Comparison of ENCODE assay signal across 20 cellular contexts in genomic region chr14:91292476-91292875, GRCh38. TPM values are rescaled to one million over a fixed set of nuclear protein-coding genes. Genes with fewer than 3 reads are reported as not detected.
DNase-seq lines count a peak whose midpoint lies in the region; ATAC-seq and TF ChIP-seq lines count a peak whose summit lies in the region.
"Had no signal": no experiment of that assay in that cellular context is flagged by ENCODE, and none has a peak within 500 bp of the region (broad histone marks: within the 10 kb centered on the region; RNA-seq: fewer than 3 reads in every experiment).

No MANE protein-coding gene starts in this region.

- peaks cover 18% of the 10 kb centered on the region; the same call in 1 of the 2 replicates for H3K36me3 ChIP-seq in Karpas-422 (ENCODE audit: insufficient read depth, low read length)
- H3K36me3 ChIP-seq: MG63, right atrium auricular region, thoracic aorta had no signal

- no peak overlapping the region for H3K4me3 ChIP-seq in Karpas-422 (ENCODE audit: low read length)
- H3K4me3 ChIP-seq: left lung, MG63, right atrium auricular region, thoracic aorta had no signal

- CTCF ChIA-PET in activated naive CD4-positive, alpha-beta T cell treated with anti-CD3 and anti-CD28 coated beads, Interleukin-2, amount 10 ng/mL, durations not matched to agents 7 days and 5 days (lab: Charles Lee) = interaction anchor here (0.8 to 1.2 kb wide), 2 partner anchors 117 to 133 kb away, joined by 3 read pairs; no protein-coding TSS in a partner anchor
- CTCF ChIA-PET in WTC11 (lab: Charles Lee) = interaction anchor here (0.5 to 0.6 kb wide), 2 partner anchors 125 to 137 kb away, joined by 4 to 5 read pairs; partner anchors contain the start of gene CCDC88C

- no peaks in the 10 kb centered on the region for H3K27me3 ChIP-seq in Karpas-422 (ENCODE audit: low read length)
- H3K27me3 ChIP-seq: left lung, MG63, right atrium auricular region had no signal

- TF ChIP-seq CTCF in WTC11 (IDR thresholded peaks at IDR 0.05) = no peak

- no peak overlapping the region for H3K4me3 Mint-ChIP-seq in activated naive CD4-positive, alpha-beta T cell treated with anti-CD3 and anti-CD28 coated beads, Interleukin-2, amount 10 ng/mL, durations not matched to agents 7 days and 5 days
- H3K4me3 Mint-ChIP-seq in WTC11 = no peak overlapping the region
- H3K4me3 Mint-ChIP-seq in immature natural killer cell = no peak overlapping the region
- no peak overlapping the region for H3K4me3 Mint-ChIP-seq in stimulated activated naive CD8-positive, alpha-beta T cell treated with anti-CD3 and anti-CD28 coated beads, Interleukin-15, amount 100 ng/mL, for 72 hours
- H3K4me3 Mint-ChIP-seq: nephron had no signal

- H3K9me3 Mint-ChIP-seq in activated naive CD4-positive, alpha-beta T cell treated with anti-CD3 and anti-CD28 coated beads, Interleukin-2, amount 10 ng/mL, durations not matched to agents 7 days and 5 days = no peaks in the 10 kb centered on the region
- no peaks in the 10 kb centered on the region for H3K9me3 Mint-ChIP-seq in WTC11
- H3K9me3 Mint-ChIP-seq in immature natural killer cell = no peaks in the 10 kb centered on the region
- no peaks in the 10 kb centered on the region for H3K9me3 Mint-ChIP-seq in stimulated activated naive CD8-positive, alpha-beta T cell treated with anti-CD3 and anti-CD28 coated beads, Interleukin-15, amount 100 ng/mL, for 72 hours
- H3K9me3 Mint-ChIP-seq: nephron had no signal

- no peak overlapping the region for H3K4me2 ChIP-seq in Karpas-422 (ENCODE audit: low read depth, low read length, poor library complexity, severe bottlenecking)

- H4K20me1 ChIP-seq in Karpas-422 (ENCODE audit: insufficient read depth, low read depth, low read length) = no peaks in the 10 kb centered on the region

- H3K4me1 Mint-ChIP-seq in activated naive CD4-positive, alpha-beta T cell treated with anti-CD3 and anti-CD28 coated beads, Interleukin-2, amount 10 ng/mL, durations not matched to agents 7 days and 5 days = peaks cover 2% of the 10 kb centered on the region
- no peaks in the 10 kb centered on the region for H3K4me1 Mint-ChIP-seq in WTC11
- peaks cover 14 to 16% of the 10 kb centered on the region in 2 donors for H3K4me1 Mint-ChIP-seq in immature natural killer cell
- H3K4me1 Mint-ChIP-seq in stimulated activated naive CD8-positive, alpha-beta T cell treated with anti-CD3 and anti-CD28 coated beads, Interleukin-15, amount 100 ng/mL, for 72 hours = peaks cover 39% of the 10 kb centered on the region
- H3K4me1 Mint-ChIP-seq: nephron had no signal

- peak overlapping the region; percentile 17 for H3K27ac Mint-ChIP-seq in activated naive CD4-positive, alpha-beta T cell treated with anti-CD3 and anti-CD28 coated beads, Interleukin-2, amount 10 ng/mL, durations not matched to agents 7 days and 5 days
- peak overlapping the region; percentile 60 for H3K27ac Mint-ChIP-seq in WTC11
- peak overlapping the region; percentile 20 to 95 (median 89) for H3K27ac Mint-ChIP-seq in immature natural killer cell
- peak overlapping the region; percentile 79 to 93 for H3K27ac Mint-ChIP-seq in stimulated activated naive CD8-positive, alpha-beta T cell treated with anti-CD3 and anti-CD28 coated beads, Interleukin-15, amount 100 ng/mL, for 72 hours
- H3K27ac Mint-ChIP-seq: nephron had no signal

- peaks cover 79% of the 10 kb centered on the region for H3K36me3 Mint-ChIP-seq in activated naive CD4-positive, alpha-beta T cell treated with anti-CD3 and anti-CD28 coated beads, Interleukin-2, amount 10 ng/mL, durations not matched to agents 7 days and 5 days
- peaks cover 73% of the 10 kb centered on the region for H3K36me3 Mint-ChIP-seq in WTC11
- peaks cover 6 to 73% (median 25%) of the 10 kb centered on the region in 3 donors for H3K36me3 Mint-ChIP-seq in immature natural killer cell

- H3K9me2 ChIP-seq in Karpas-422 (replicated peaks; ENCODE audit: insufficient read depth, low read length) = no peaks in the 10 kb centered on the region

- no peak for DNase-seq in activated naive CD4-positive, alpha-beta T cell treated with anti-CD3 and anti-CD28 coated beads, Interleukin-2, amount 10 ng/mL, durations not matched to agents 7 days and 5 days
- no peak for DNase-seq in activated naive CD4-positive, alpha-beta T cell (lab: John Stamatoyannopoulos, UW)
- DNase-seq in WTC11 (ENCODE audit: low spot score) (no peak), immature natural killer cell (peak; percentile 17 to 39 (median 30)), Karpas-422 (no peak)
- DNase-seq in stimulated activated naive CD8-positive, alpha-beta T cell treated with anti-CD3 and anti-CD28 coated beads, Interleukin-15, amount 100 ng/mL, for 72 hours = no peak
- DNase-seq: activated CD4-positive, alpha-beta T cell treated with anti-CD3 and anti-CD28 coated beads for 48 hours; activated gamma-delta T cell treated with Interleukin-2 at 50 U/mL for 16 hours; effector memory CD4-positive, alpha-beta T cell; foreskin fibroblast; left lung; MG63; NCI-H2029; NCI-H526; PC-3 had no signal

- H3K27ac ChIP-seq in Karpas-422 (ENCODE audit: low read length) = no peak overlapping the region
- H3K27ac ChIP-seq: left lung, right atrium auricular region, thoracic aorta had no signal

- no peaks in the 10 kb centered on the region for H3K27me3 Mint-ChIP-seq in activated naive CD4-positive, alpha-beta T cell treated with anti-CD3 and anti-CD28 coated beads, Interleukin-2, amount 10 ng/mL, durations not matched to agents 7 days and 5 days
- H3K27me3 Mint-ChIP-seq in WTC11 (ENCODE audit: low read depth) (no peaks in the 10 kb centered on the region), immature natural killer cell (ENCODE audit: low read depth in 3 of 3) (peaks cover 15 to 64% (median 62%) of the 10 kb centered on the region in 3 donors)
- H3K27me3 Mint-ChIP-seq in stimulated activated naive CD8-positive, alpha-beta T cell treated with anti-CD3 and anti-CD28 coated beads, Interleukin-15, amount 100 ng/mL, for 72 hours = no peaks in the 10 kb centered on the region

- POLR2A ChIA-PET in WTC11 (lab: Charles Lee) = no interaction called here

- no peak for ATAC-seq in WTC11
- peak; percentile 77 for ATAC-seq in stimulated activated naive CD8-positive, alpha-beta T cell treated with anti-CD3 and anti-CD28 coated beads, Interleukin-15, amount 100 ng/mL, for 72 hours
- ATAC-seq in HG02981 (IDR thresholded peaks at IDR 0.05; ENCODE audit: unreplicated experiment) = no peak
- ATAC-seq in GM21825 (IDR thresholded peaks at IDR 0.05; ENCODE audit: unreplicated experiment) = no peak
- ATAC-seq: left lung, PC-3 had no signal

- no peaks in the 10 kb centered on the region for H3K4me1 ChIP-seq in Karpas-422 (ENCODE audit: low read length)
- H3K4me1 ChIP-seq: left lung had no signal

- H3K9me3 ChIP-seq in Karpas-422 (ENCODE audit: low read length) = no peaks in the 10 kb centered on the region
- H3K9me3 ChIP-seq: left lung, MG63, right atrium auricular region, thoracic aorta had no signal

- H3K9ac ChIP-seq in Karpas-422 (ENCODE audit: low read length) = no peak overlapping the region

- no peaks in the 10 kb centered on the region for H3K79me2 ChIP-seq in Karpas-422 (ENCODE audit: low read length)

- no peak overlapping the region for H2AFZ ChIP-seq in Karpas-422 (ENCODE audit: low read length)

TF ChIP-seq in WTC11, 78 proteins besides CTCF, POLR2A, EP300 and RAD21:
- TF ChIP-seq ZNF263 (CRISPR knock-in tag; IDR thresholded peaks at IDR 0.05; ENCODE audit: low read depth) = no peak
- no peak for TF ChIP-seq ZBTB43 (CRISPR knock-in tag; IDR thresholded peaks at IDR 0.05)
- no peak for TF ChIP-seq TP53 (CRISPR knock-in tag; IDR thresholded peaks at IDR 0.05)
- TF ChIP-seq ZNF219 (CRISPR knock-in tag; IDR thresholded peaks at IDR 0.05; ENCODE audit: borderline replicate concordance) = no peak

RNA-seq across cellular contexts. Expression of gene GPR68, which starts 48.0 kb away (rescaled TPM):
- total RNA-seq in WTC11 (2021) = 0.21 to 0.28 TPM (median 0.27 TPM) in 3 replicates
- polyA plus RNA-seq in immature natural killer cell = 10 to 100 TPM; 19.0 to 40.4 (median 22.4) TPM
- total RNA-seq in Karpas-422 (2014; rRNA removed; shearing (Covaris generic); ENCODE audit: low replicate concordance) = 0.36 TPM in 1 of 2 replicates, not detected in the other

Comparison
In these comparisons a context has a peak if more than half of its experiments do, and no peak if none do; other contexts are left out.
1. DNase-seq: peak in immature natural killer cell (3 of 3); none in activated naive CD4-positive, alpha-beta T cell treated with anti-CD3 and anti-CD28 coated beads, Interleukin-2, amount 10 ng/mL, durations not matched to agents 7 days and 5 days (single experiment), activated naive CD4-positive, alpha-beta T cell (0 of 4), WTC11 (single experiment), stimulated activated naive CD8-positive, alpha-beta T cell treated with anti-CD3 and anti-CD28 coated beads, Interleukin-15, amount 100 ng/mL, for 72 hours (0 of 2) and Karpas-422 (single experiment).
2. H3K27ac Mint-ChIP-seq: peak in every context shown above with its lines; median percentile 89 in immature natural killer cell; 86 in stimulated activated naive CD8-positive, alpha-beta T cell treated with anti-CD3 and anti-CD28 coated beads, Interleukin-15, amount 100 ng/mL, for 72 hours; 60 in WTC11; 17 in activated naive CD4-positive, alpha-beta T cell treated with anti-CD3 and anti-CD28 coated beads, Interleukin-2, amount 10 ng/mL, durations not matched to agents 7 days and 5 days.